ENCODE assay signal across 16 cellular contexts in genomic region chr5:29894668-29895067, GRCh38.
"Had no signal": no experiment of that assay in that cellular context is flagged by ENCODE, and none has a peak within 500 bp of the region (broad histone marks: within the 10 kb centered on the region; RNA-seq: fewer than 3 reads in every experiment).

No MANE protein-coding gene starts in this region.

- DNase-seq: KBM-7, MV-4-11, NCI-H1048, NCI-H1436, NCI-H187, NCI-H2029, NCI-H2081 treated with DMSO at 0.1 percent for 48 hours, NCI-H2171, NCI-H226, NCI-H524, NCI-H526 treated with DMSO at 0.1 percent for 48 hours, NCI-H82, Right ventricle myocardium superior, RPMI8226, SIG-M5, T-helper 2 cell had no signal
